ENCODE assay signal across 23 cellular contexts in the genomic region with DNA sequence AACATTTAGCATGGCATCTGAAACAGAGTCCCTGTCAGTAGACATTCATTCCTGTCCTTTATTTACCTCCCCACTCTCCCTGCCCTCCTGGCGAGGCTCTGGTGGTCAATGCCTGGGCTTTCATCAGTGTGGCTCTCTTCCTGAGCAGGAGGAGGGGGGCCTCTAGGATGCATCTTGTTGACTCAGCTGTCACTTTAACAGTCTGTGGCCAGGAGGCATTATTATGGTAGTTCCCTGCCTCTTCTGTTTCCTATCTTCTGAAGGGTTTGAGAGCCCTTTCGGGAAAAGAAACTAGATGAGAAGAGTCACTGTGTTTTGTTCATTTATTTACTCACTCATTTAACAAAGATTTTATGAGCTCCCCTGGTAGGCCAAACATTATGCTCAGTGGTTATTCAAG. TPM values are rescaled to one million over a fixed set of nuclear protein-coding genes. Genes with fewer than 3 reads are reported as not detected.
DNase-seq lines count a peak whose midpoint lies in the region; ATAC-seq lines count a peak whose summit lies in the region.
"Had no signal": no experiment of that assay in that cellular context is flagged by ENCODE, and none has a peak within 500 bp of the region (broad histone marks: within the 10 kb centered on the region; RNA-seq: fewer than 3 reads in every experiment).

No MANE protein-coding gene starts in this region.

- H3K79me2 ChIP-seq in ACC112 (ENCODE audit: control insufficient read depth, insufficient read depth, low read length, unreplicated experiment) = no peaks in the 10 kb centered on the region

- peaks cover 6% of the 10 kb centered on the region for H3K4me1 ChIP-seq in ACC112 (ENCODE audit: control insufficient read depth, insufficient read depth, low read length, unreplicated experiment)
- H3K4me1 ChIP-seq: ascending aorta had no signal

- no peaks in the 10 kb centered on the region for H3K36me3 ChIP-seq in ACC112 (ENCODE audit: insufficient read depth, low read length)
- H3K36me3 ChIP-seq: ascending aorta, Peyer's patch, transverse colon had no signal

- H2AFZ ChIP-seq in ACC112 (ENCODE audit: low read length, unreplicated experiment) = peak overlapping the region; percentile 5

- no peak for ATAC-seq in HG02623 (IDR thresholded peaks at IDR 0.05; ENCODE audit: unreplicated experiment)
- no peak for ATAC-seq in HG02678 (IDR thresholded peaks at IDR 0.05; ENCODE audit: unreplicated experiment)
- ATAC-seq: stimulated activated naive B cell treated with anti-CD40 and anti-IgM and Interleukin-4, amounts not matched to agents 10 μg/mL and 1 μg/mL and 100 μg/mL, for 72 hours had no signal

- peak; percentile 76 for DNase-seq in LHCN-M2 (ENCODE audit: low read depth)
- peak; percentile 31 for DNase-seq in NCI-H2107 (lab: John Stamatoyannopoulos, UW)
- DNase-seq in SHP77 (lab: John Stamatoyannopoulos, UW) = peak; percentile 95 to 96
- DNase-seq in GOT3 (lab: John Stamatoyannopoulos, UW) = no peak
- DNase-seq in Ammon's horn (ENCODE audit: low spot score) = no peak
- DNase-seq: activated CD4-positive, alpha-beta T cell treated with anti-CD3 and anti-CD28 coated beads, Interleukin-2, amount 10 ng/mL, durations not matched to agents 7 days and 5 days; activated naive CD4-positive, alpha-beta T cell; hypothalamus; mesendoderm; MM.1S; NCI-H82; Peyer's patch; stimulated activated naive B cell treated with anti-CD40 and anti-IgM and Interleukin-4, amounts not matched to agents 10 μg/mL and 1 μg/mL and 100 μg/mL, for 72 hours; transverse colon had no signal

- no peak overlapping the region for H3K4me3 ChIP-seq in ACC112 (ENCODE audit: low read depth, low read length)
- H3K4me3 ChIP-seq: ascending aorta, Peyer's patch, transverse colon had no signal

- no peaks in the 10 kb centered on the region for H3K27me3 ChIP-seq in ACC112 (ENCODE audit: insufficient read depth, low read length)
- H3K27me3 ChIP-seq: ascending aorta, Peyer's patch, transverse colon had no signal

- H3K27ac ChIP-seq in ACC112 (ENCODE audit: low read depth, low read length) = no peak overlapping the region
- H3K27ac ChIP-seq: ascending aorta, C4-2B, Peyer's patch had no signal

RNA-seq across cellular contexts. Expression of gene PPP1R14D, which starts 2.4 kb away (rescaled TPM):
- total RNA-seq in LHCN-M2 (2014; rRNA removed) = not detected in 2 replicates
- polyA plus RNA-seq in LHCN-M2 (2012) = not detected
- total RNA-seq: activated CD4-positive, alpha-beta T cell treated with anti-CD3 and anti-CD28 coated beads, Interleukin-2, amount 10 ng/mL, durations not matched to agents 7 days and 5 days; ascending aorta; chondrocyte; kidney epithelial cell; pulmonary artery endothelial cell had no signal
- polyA plus RNA-seq: neural cell had no signal

RNA-seq across cellular contexts. Expression of gene SPINT1, which starts 13.0 kb away (rescaled TPM):
- not detected in 2 replicates for total RNA-seq in LHCN-M2 (2014; rRNA removed)
- polyA plus RNA-seq in LHCN-M2 (2012) = 0.11 TPM

RNA-seq across cellular contexts. Expression of gene DNAJC17, which starts 23.6 kb away (rescaled TPM):
- total RNA-seq in LHCN-M2 (2014; rRNA removed) = 37.0 and 44.4 TPM in 2 replicates
- polyA plus RNA-seq in LHCN-M2 (2012) = 44.5 TPM

RNA-seq across cellular contexts. Expression of gene ZFYVE19, which starts 24.0 kb away (rescaled TPM):
- 30.1 and 46.4 TPM in 2 replicates for total RNA-seq in LHCN-M2 (2014; rRNA removed)
- 20.3 TPM for polyA plus RNA-seq in LHCN-M2 (2012)

RNA-seq across cellular contexts. Expression of gene RHOV, which starts 43.1 kb away (rescaled TPM):
- total RNA-seq in LHCN-M2 (2014; rRNA removed) = not detected in 2 replicates
- polyA plus RNA-seq in LHCN-M2 (2012) = not detected
- total RNA-seq: activated CD4-positive, alpha-beta T cell treated with anti-CD3 and anti-CD28 coated beads, Interleukin-2, amount 10 ng/mL, durations not matched to agents 7 days and 5 days; ascending aorta; pulmonary artery endothelial cell had no signal

Comparison
In these comparisons a context has a peak if more than half of its experiments do, and no peak if none do; other contexts are left out.
1. DNase-seq: peak in LHCN-M2 (single experiment), NCI-H2107 (single experiment) and SHP77 (2 of 2); none in GOT3 (single experiment) and Ammon's horn (single experiment).